1 cellular context compared by ENCODE assay signal in the genomic region with DNA sequence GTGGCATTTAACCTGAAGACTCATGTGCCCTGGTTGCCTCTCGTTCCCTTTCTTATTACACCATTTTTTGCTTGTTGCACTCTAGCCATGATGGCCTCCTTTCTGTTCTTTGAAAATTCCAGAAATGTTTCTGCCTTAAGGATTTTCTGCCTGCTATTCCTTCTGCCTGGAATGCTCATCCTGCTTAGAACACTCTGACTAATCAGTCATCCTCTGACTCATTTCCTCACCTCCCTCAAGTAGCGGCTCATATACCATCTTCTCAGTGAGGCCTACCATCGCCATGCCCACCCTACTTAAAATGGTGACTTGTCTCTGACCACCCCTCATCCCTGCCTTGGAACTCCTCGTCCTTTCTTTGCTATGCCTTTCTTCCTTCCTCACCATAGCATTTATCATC.
TF ChIP-seq lines count a peak whose summit lies in the region.

No MANE protein-coding gene starts in this region.

TF ChIP-seq in endothelial cell of umbilical vein, 7 proteins besides CTCF, POLR2A, EP300 and RAD21:
- TF ChIP-seq GATA2 (IDR thresholded peaks at IDR 0.05; ENCODE audit: insufficient read depth, insufficient read length, low read depth, low read length), result no peak
- no peak for TF ChIP-seq MYC (IDR thresholded peaks at IDR 0.05; ENCODE audit: low read depth, low read length)
- TF ChIP-seq JUN (IDR thresholded peaks at IDR 0.05; ENCODE audit: borderline replicate concordance, insufficient read depth, insufficient read length, low read depth), result peak; percentile 91
- peak; percentile 95 for TF ChIP-seq FOS (IDR thresholded peaks at IDR 0.05; ENCODE audit: borderline replicate concordance, insufficient read depth, low read length)
- no peak for TF ChIP-seq EZH2 (IDR thresholded peaks at IDR 0.05; ENCODE audit: borderline replicate concordance, low read depth, low read length, severe bottlenecking)
- TF ChIP-seq POLR2AphosphoS5 (IDR thresholded peaks at IDR 0.05; ENCODE audit: insufficient read depth, low read depth, low read length), result peak; percentile 43
- TF ChIP-seq MAX (IDR thresholded peaks at IDR 0.05; ENCODE audit: insufficient read depth, insufficient read length), result no peak
